ENCODE assay signal across 9 cellular contexts in the genomic region with DNA sequence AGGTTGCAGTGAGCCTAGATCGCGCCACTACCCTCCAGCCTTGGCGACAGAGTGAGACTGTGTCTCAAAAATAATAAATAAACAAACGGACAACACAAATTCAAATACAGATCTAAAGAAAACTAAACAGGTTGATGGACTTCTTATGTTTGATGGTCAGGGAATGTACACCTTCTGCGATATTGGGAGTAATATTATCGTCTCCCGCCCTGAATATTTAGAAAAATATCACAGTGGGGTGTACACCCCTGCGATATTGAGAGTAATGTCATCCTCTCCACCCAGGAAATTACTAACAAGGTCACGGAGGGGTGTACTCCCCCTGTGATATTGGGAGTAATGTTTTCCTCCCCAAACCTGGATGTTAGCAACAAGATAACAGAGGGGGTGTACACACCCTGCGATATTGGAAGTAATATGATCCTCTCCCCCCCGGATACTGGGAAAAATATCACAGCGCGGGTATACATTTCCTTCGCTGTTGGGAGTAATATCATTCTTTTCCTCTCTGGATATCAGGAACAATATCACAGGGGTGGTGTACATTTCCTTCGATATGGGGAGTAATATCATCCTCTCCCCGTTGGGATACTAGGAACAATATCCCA. TPM values are rescaled to one million over a fixed set of nuclear protein-coding genes. Genes with fewer than 3 reads are reported as not detected.
DNase-seq lines count a peak whose midpoint lies in the region; ATAC-seq, FAIRE-seq and TF ChIP-seq lines count a peak whose summit lies in the region.
"Had no signal": no experiment of that assay in that cellular context is flagged by ENCODE, and none has a peak within 500 bp of the region (broad histone marks: within the 10 kb centered on the region; RNA-seq: fewer than 3 reads in every experiment).

No MANE protein-coding gene starts in this region.

- 52 to 66% (median 63%) methylated on average over 16 of the region's 16 CpGs for WGBS in ovary, 3 donors

- H3K27me3 ChIP-seq in CD8-positive, alpha-beta T cell (ENCODE audit: insufficient read depth, low read length) = no peaks in the 10 kb centered on the region
- H3K27me3 ChIP-seq in endothelial cell of umbilical vein (ENCODE audit: control insufficient read depth in 2 of 2, insufficient read depth in 2 of 2, low read length in 2 of 2) (peaks cover 0 to 2% of the 10 kb centered on the region in 2 experiments), ovary (no peaks in the 10 kb centered on the region)

- H3K36me3 Mint-ChIP-seq in CD8-positive, alpha-beta T cell = peaks cover 20% of the 10 kb centered on the region

- no peak overlapping the region for H3K27ac ChIP-seq in CD8-positive, alpha-beta T cell (ENCODE audit: low read depth, low read length)
- H3K27ac ChIP-seq in OCI-LY7 (ENCODE audit: low read depth, low read length, poor library complexity, severe bottlenecking) (no peak overlapping the region), endothelial cell of umbilical vein (ENCODE audit: insufficient read depth, low read depth, low read length) (no peak overlapping the region), ovary (no peak overlapping the region)

- H3K9me1 ChIP-seq in endothelial cell of umbilical vein (replicated peaks; ENCODE audit: control insufficient read depth, extremely low read depth, insufficient read depth, low read length) = no peaks in the 10 kb centered on the region

- H3K4me3 ChIP-seq in CD8-positive, alpha-beta T cell (ENCODE audit: low read depth, low read length) = peak overlapping the region; percentile 65
- peak overlapping the region; percentile 88 for H3K4me3 ChIP-seq in OCI-LY7 (ENCODE audit: low read depth, low read length, poor library complexity, severe bottlenecking)
- H3K4me3 ChIP-seq in endothelial cell of umbilical vein (replicated peaks in 1 of 3; ENCODE audit: insufficient read depth in 1 of 3, low read depth in 1 of 3, low read length in 3 of 3) = peak overlapping the region in 2 of 3 experiments; percentile 74 to 95
- peak overlapping the region; percentile 63 for H3K4me3 ChIP-seq in ovary

- dilution Hi-C loops in endothelial cell of umbilical vein (cut with MboI; ENCODE audit: extremely low pct_ligation_motif_present, low sequenced_read_pairs) = no loop called here

- no peak for TF ChIP-seq POLR2A in endothelial cell of umbilical vein (IDR thresholded peaks at IDR 0.05; ENCODE audit: low read depth, low read length)
- TF ChIP-seq POLR2A in ovary (IDR thresholded peaks at IDR 0.05) = no peak

- H2AFZ ChIP-seq in OCI-LY7 (ENCODE audit: low read length) (peak overlapping the region; percentile 99; the same call in 1 of the 2 replicates), endothelial cell of umbilical vein (ENCODE audit: low read depth, low read length) (peak overlapping the region; percentile 31)

- H3K4me3 Mint-ChIP-seq in CD8-positive, alpha-beta T cell = peak overlapping the region; percentile 96

- peaks cover 19% of the 10 kb centered on the region for H3K79me2 ChIP-seq in OCI-LY7 (ENCODE audit: insufficient read depth, low read depth, low read length)
- H3K79me2 ChIP-seq in endothelial cell of umbilical vein (ENCODE audit: control insufficient read depth, insufficient read depth, low read length) = peaks cover 17% of the 10 kb centered on the region

- no peaks in the 10 kb centered on the region for H3K9me3 Mint-ChIP-seq in CD8-positive, alpha-beta T cell

- peaks cover 5% of the 10 kb centered on the region for H3K36me3 ChIP-seq in CD8-positive, alpha-beta T cell (ENCODE audit: insufficient read depth, low read length)
- peaks cover 16% of the 10 kb centered on the region for H3K36me3 ChIP-seq in OCI-LY7 (ENCODE audit: insufficient read depth, low read length)
- H3K36me3 ChIP-seq in endothelial cell of umbilical vein (ENCODE audit: control insufficient read depth in 2 of 2, extremely low read depth in 1 of 2, insufficient read depth in 2 of 2, low read length in 2 of 2) = peaks cover 0 to 4% of the 10 kb centered on the region in 2 experiments
- H3K36me3 ChIP-seq in ovary = no peaks in the 10 kb centered on the region

- POLR2A ChIA-PET in CD8-positive, alpha-beta T cell (lab: Charles Lee) = interaction anchor here (0.6 to 1.6 kb wide), 3 partner anchors 114 to 867 kb away, joined by 4 to 10 read pairs (median 4); partner anchors contain the start of genes MIS18A and SYNJ1
- POLR2A ChIA-PET in OCI-LY7 (lab: Charles Lee) = interaction anchor here (0.5 to 1.1 kb wide), 2 partner anchors 14 to 1714 kb away, joined by 3 read pairs; no protein-coding TSS in a partner anchor
- POLR2A ChIA-PET in endothelial cell of umbilical vein (lab: Charles Lee) = no interaction called here

- CTCF ChIA-PET in CD8-positive, alpha-beta T cell (lab: Charles Lee) = interaction anchor here (5.1 kb wide), 1 partner anchor 13 kb away, joined by 33 read pairs; no protein-coding TSS in a partner anchor
- CTCF ChIA-PET in OCI-LY7 (lab: Charles Lee; ENCODE audit: unreplicated experiment) (no interaction called here), endothelial cell of umbilical vein (lab: Charles Lee) (interaction anchor here (1.5 to 2.0 kb wide), 2 partner anchors 114 to 210 kb away, joined by 7 to 11 read pairs; partner anchors contain the start of gene SYNJ1)

- no peaks in the 10 kb centered on the region for H3K9me2 ChIP-seq in OCI-LY7 (ENCODE audit: insufficient read depth, low read length)

- H3K9me3 ChIP-seq in CD8-positive, alpha-beta T cell (ENCODE audit: low read length) = no peaks in the 10 kb centered on the region
- H3K9me3 ChIP-seq in OCI-LY7 (ENCODE audit: low read length) (no peaks in the 10 kb centered on the region), endothelial cell of umbilical vein (replicated peaks; ENCODE audit: control insufficient read depth, insufficient read depth, low read length) (no peaks in the 10 kb centered on the region), ovary (no peaks in the 10 kb centered on the region)

- no peak for DNase-seq in CD8-positive, alpha-beta T cell
- DNase-seq in OCI-LY7 (ENCODE audit: low spot score) = no peak
- no peak for DNase-seq in endothelial cell of umbilical vein (ENCODE audit: low read depth, low spot score)
- DNase-seq in ovary = no peak
- no peak for DNase-seq in inferior parietal cortex (ENCODE audit: extremely low spot score)
- no peak for DNase-seq in NCI-H2227 (lab: John Stamatoyannopoulos, UW; ENCODE audit: unreplicated experiment)
- no peak for DNase-seq in NCI-H1092 treated with DMSO at 0.1 percent for 48 hours (lab: John Stamatoyannopoulos, UW)
- no peak for DNase-seq in HPDE6-E6E7 (ENCODE audit: extremely low spot score)

- H3K4me1 ChIP-seq in CD8-positive, alpha-beta T cell (ENCODE audit: insufficient read depth, low read length) = peaks cover 21% of the 10 kb centered on the region
- peaks cover 10% of the 10 kb centered on the region for H3K4me1 ChIP-seq in OCI-LY7 (ENCODE audit: insufficient read depth, low read length, poor library complexity, severe bottlenecking)
- H3K4me1 ChIP-seq in endothelial cell of umbilical vein (ENCODE audit: control insufficient read depth, extremely low read depth, insufficient read depth, low read length) = peaks cover 10% of the 10 kb centered on the region
- H3K4me1 ChIP-seq in ovary (ENCODE audit: insufficient read depth) = peaks cover 4% of the 10 kb centered on the region

- intact Hi-C loops in CD8-positive, alpha-beta T cell (cut with DNase I, micrococcal nuclease) = loop anchor here (2.0 to 10.0 kb wide), 10 partner anchors 114 to 2001 kb away; partner anchors contain the start of genes CRYZL1 (in 2 of the 2), ITSN1 (in 2 of the 2), EVA1C (in 1 of the 2) and GART (in 1 of the 2)
- intact Hi-C loops in OCI-LY7 (cut with micrococcal nuclease; ENCODE audit: unreplicated experiment) = loop anchor here (5.0 kb wide), 3 partner anchors 336 to 929 kb away; partner anchors contain the start of genes GART, MIS18A, SCAF4 and SON
- intact Hi-C loops in endothelial cell of umbilical vein (cut with micrococcal nuclease) = loop anchor here (5.0 kb wide), 1 partner anchor 114 kb away; the partner anchor contains the start of gene SYNJ1
- intact Hi-C loops in ovary (cut with DNase I) = no loop called here

- BruUV-seq in OCI-LY7 (replicated peaks; lab: Mats Ljungman, UMichigan) (no TSS peak), endothelial cell of umbilical vein (replicated peaks; lab: Mats Ljungman, UMichigan) (no TSS peak)

- H4K20me1 ChIP-seq in OCI-LY7 (ENCODE audit: insufficient read depth, low read length) (no peaks in the 10 kb centered on the region), endothelial cell of umbilical vein (replicated peaks; ENCODE audit: control insufficient read depth, extremely low read depth, insufficient read depth, low read length) (no peaks in the 10 kb centered on the region)

- ATAC-seq in CD8-positive, alpha-beta T cell = no peak

- H3K4me2 ChIP-seq in OCI-LY7 (ENCODE audit: low read length) (peak overlapping the region; percentile 96), endothelial cell of umbilical vein (ENCODE audit: insufficient read depth, low read length) (peak overlapping the region; percentile 95)

- TF ChIP-seq CTCF in CD8-positive, alpha-beta T cell (IDR thresholded peaks at IDR 0.05) = no peak
- TF ChIP-seq CTCF in OCI-LY7 (conservative IDR thresholded peaks at IDR 0.05; ENCODE audit: low read length) (no peak), endothelial cell of umbilical vein (IDR thresholded peaks at IDR 0.05; ENCODE audit: extremely low read depth in 1 of 2, insufficient read depth in 1 of 2, low read depth in 1 of 2, low read length in 2 of 2) (no peak), ovary (IDR thresholded peaks at IDR 0.05) (no peak)

- TF ChIP-seq EP300 in ovary (IDR thresholded peaks at IDR 0.05) = no peak

- H3K9ac ChIP-seq in endothelial cell of umbilical vein (replicated peaks; ENCODE audit: extremely low read depth, insufficient read depth, low read length) = no peak overlapping the region

- FAIRE-seq in endothelial cell of umbilical vein (lab: Jason Lieb, UNC) = no peak

- peaks cover 2% of the 10 kb centered on the region for H3K27me3 Mint-ChIP-seq in CD8-positive, alpha-beta T cell (ENCODE audit: low read depth)

- H3K4me1 Mint-ChIP-seq in CD8-positive, alpha-beta T cell (ENCODE audit: low read depth) = peaks cover 27% of the 10 kb centered on the region

- peak overlapping the region; percentile 97 for H3K27ac Mint-ChIP-seq in CD8-positive, alpha-beta T cell

RNA-seq across cellular contexts. Expression of gene CFAP298, which starts 1.4 kb away (rescaled TPM):
- 1 to 10 TPM; 7.5 to 9.1 TPM for total RNA-seq in CD8-positive, alpha-beta T cell
- 43.6 and 56.0 TPM in 2 replicates for total RNA-seq in OCI-LY7 (2014; rRNA removed; shearing (Covaris generic))
- total RNA-seq in OCI-LY7 (2022) (49.4 and 64.2 TPM in 2 replicates), endothelial cell of umbilical vein (36.0 and 44.1 TPM in 2 replicates), ovary (10 to 100 TPM; 18.6 to 39.5 (median 27.3) TPM)
- polyA plus RNA-seq in endothelial cell of umbilical vein (15.8 and 17.6 TPM in 2 replicates), ovary (10 to 100 TPM; 28.0 to 29.6 TPM)
- polyA plus RNA-seq in endothelial cell of umbilical vein (2011; cell fraction: cytosol; rRNA removed) = 20.4 and 22.2 TPM in 2 replicates
- 32.8 and 45.2 TPM in 2 replicates for polyA plus RNA-seq in endothelial cell of umbilical vein (2011; cell fraction: nucleus; rRNA removed)
- polyA plus RNA-seq in endothelial cell of umbilical vein (2012) = 42.4 and 47.6 TPM in 2 replicates
- polyA minus RNA-seq in endothelial cell of umbilical vein = 4.0 and 6.3 TPM in 2 replicates
- 22.3 TPM for polyA minus RNA-seq in endothelial cell of umbilical vein (2011; cell fraction: cytosol; rRNA and poly(A)+ RNA removed)
- polyA minus RNA-seq in endothelial cell of umbilical vein (2011; cell fraction: nucleus; rRNA and poly(A)+ RNA removed) = 10.5 and 10.9 TPM in 2 replicates

RNA-seq across cellular contexts. Expression of gene TCP10L, which starts 28.2 kb away (rescaled TPM):
- total RNA-seq in CD8-positive, alpha-beta T cell = not detected
- 2.0 and 3.9 TPM in 2 replicates for total RNA-seq in OCI-LY7 (2014; rRNA removed; shearing (Covaris generic))
- total RNA-seq in OCI-LY7 (2022) (0.63 and 1.2 TPM in 2 replicates), endothelial cell of umbilical vein (not detected in 2 replicates), ovary (1 to 10 TPM in 6 of 7 donors, under 1 TPM in 1; 0.48 to 5.2 (median 1.7) TPM)
- polyA plus RNA-seq in endothelial cell of umbilical vein (0.06 and 0.07 TPM in 2 replicates), ovary (1 to 10 TPM in 1 of 2 donors, under 1 TPM in 1; 0.59 to 2.9 TPM)
- 0.21 and 0.22 TPM in 2 replicates for polyA plus RNA-seq in endothelial cell of umbilical vein (2011; cell fraction: cytosol; rRNA removed)
- 0.34 and 0.49 TPM in 2 replicates for polyA plus RNA-seq in endothelial cell of umbilical vein (2011; cell fraction: nucleus; rRNA removed)
- polyA plus RNA-seq in endothelial cell of umbilical vein (2012) = 0.52 and 0.54 TPM in 2 replicates
- 0.23 and 0.29 TPM in 2 replicates for polyA minus RNA-seq in endothelial cell of umbilical vein
- 1.3 TPM for polyA minus RNA-seq in endothelial cell of umbilical vein (2011; cell fraction: cytosol; rRNA and poly(A)+ RNA removed)
- not detected in 2 replicates for polyA minus RNA-seq in endothelial cell of umbilical vein (2011; cell fraction: nucleus; rRNA and poly(A)+ RNA removed)
- total RNA-seq: subcutaneous adipose tissue had no signal

Comparison
In these comparisons a context has a peak if more than half of its experiments do, and no peak if none do; other contexts are left out.
1. intact Hi-C loops: an anchor here in CD8-positive, alpha-beta T cell (2.0 to 10.0 kb wide), OCI-LY7 (5.0 kb wide) and endothelial cell of umbilical vein (5.0 kb wide); none called in ovary.